20 cellular contexts compared by ENCODE assay signal in the genomic region with DNA sequence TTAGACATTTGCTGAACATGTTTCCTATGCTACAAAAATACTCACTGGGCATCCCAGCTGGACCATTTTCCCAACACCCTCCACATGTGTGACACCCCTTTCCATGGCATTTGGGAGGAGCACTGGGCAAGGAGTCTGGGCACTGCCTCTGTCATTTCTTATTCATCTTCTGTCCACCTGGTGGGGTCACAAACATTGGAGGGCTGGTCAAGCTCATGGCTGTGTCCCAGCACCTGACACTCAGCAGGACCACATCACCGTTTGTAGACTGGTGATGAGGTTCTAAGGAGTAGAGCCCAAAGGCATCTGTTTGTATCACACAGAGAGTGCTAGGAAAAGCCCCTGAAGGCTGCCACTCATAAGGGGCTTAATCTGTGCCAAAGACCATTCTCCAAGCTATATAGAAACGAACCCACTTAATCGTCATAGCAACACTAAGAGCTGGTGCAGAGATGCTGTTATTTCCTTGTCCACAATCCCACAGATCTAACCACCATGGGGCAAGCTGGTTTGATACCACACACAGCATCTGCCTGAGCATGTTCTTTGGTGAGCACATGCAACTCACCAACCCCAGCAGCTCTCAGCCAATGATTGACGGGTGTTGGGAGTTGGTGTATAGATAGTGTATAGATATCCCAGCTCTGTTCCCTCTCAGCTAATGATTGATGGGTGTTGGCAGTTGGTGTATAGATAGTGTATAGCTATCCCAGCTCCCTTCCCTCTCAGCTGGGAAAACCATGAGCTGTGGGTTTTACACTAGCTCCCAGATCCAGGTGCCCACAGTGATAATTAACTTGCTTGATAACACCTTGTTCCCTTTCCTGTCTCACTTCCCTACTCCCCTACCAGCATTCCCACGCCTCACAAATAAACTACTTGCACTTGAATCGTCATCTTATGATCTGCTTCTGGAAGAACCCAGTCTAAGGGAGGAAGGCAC.
DNase-seq lines count a peak whose midpoint lies in the region; ATAC-seq lines count a peak whose summit lies in the region.
"Had no signal": no experiment of that assay in that cellular context is flagged by ENCODE, and none has a peak within 500 bp of the region (broad histone marks: within the 10 kb centered on the region; RNA-seq: fewer than 3 reads in every experiment).

No MANE protein-coding gene starts in this region.

- H3K27ac Mint-ChIP-seq in effector memory CD8-positive, alpha-beta T cell, result peak overlapping the region; percentile 0 to 26
- H3K27ac Mint-ChIP-seq in stimulated activated effector memory CD8-positive, alpha-beta T cell treated with anti-CD3 and anti-CD28 coated beads, Interleukin-12 subunit alpha, Interleukin-12 subunit beta, amount 100 ng/mL, for 72 hours, result peak overlapping the region; percentile 26
- H3K27ac Mint-ChIP-seq: CD8-positive, alpha-beta T cell had no signal

- peak; percentile 13 for ATAC-seq in effector memory CD8-positive, alpha-beta T cell (replicated peaks)
- no peak for ATAC-seq in stimulated activated effector memory CD8-positive, alpha-beta T cell treated with anti-CD3 and anti-CD28 coated beads, Interleukin-12 subunit alpha, Interleukin-12 subunit beta, amount 100 ng/mL, for 72 hours
- no peak for ATAC-seq in HG02623 (IDR thresholded peaks at IDR 0.05; ENCODE audit: unreplicated experiment)
- ATAC-seq: CD8-positive, alpha-beta T cell had no signal

- H3K4me1 Mint-ChIP-seq in effector memory CD8-positive, alpha-beta T cell (ENCODE audit: low read depth in 2 of 2), result peaks cover 35 to 45% of the 10 kb centered on the region in 2 donors
- peaks cover 45% of the 10 kb centered on the region for H3K4me1 Mint-ChIP-seq in stimulated activated effector memory CD8-positive, alpha-beta T cell treated with anti-CD3 and anti-CD28 coated beads, Interleukin-12 subunit alpha, Interleukin-12 subunit beta, amount 100 ng/mL, for 72 hours

- no peaks in the 10 kb centered on the region for H3K36me3 Mint-ChIP-seq in effector memory CD8-positive, alpha-beta T cell (ENCODE audit: insufficient read depth)
- peaks cover 8% of the 10 kb centered on the region for H3K36me3 Mint-ChIP-seq in stimulated activated effector memory CD8-positive, alpha-beta T cell treated with anti-CD3 and anti-CD28 coated beads, Interleukin-12 subunit alpha, Interleukin-12 subunit beta, amount 100 ng/mL, for 72 hours
- H3K36me3 Mint-ChIP-seq: CD8-positive, alpha-beta T cell had no signal

- DNase-seq in activated CD8-positive, alpha-beta memory T cell treated with anti-CD3 and anti-CD28 coated beads for 24 hours, result peak; percentile 47
- no peak for DNase-seq in activated CD8-positive, alpha-beta memory T cell treated with anti-CD3 and anti-CD28 coated beads, Interleukin-2, amount 50 U/mL, for 4 hours
- DNase-seq in NCI-H524 (lab: John Stamatoyannopoulos, UW) (peak; percentile 75 to 84), GM03348 (ENCODE audit: low spot score) (no peak)
- no peak for DNase-seq in effector memory CD8-positive, alpha-beta T cell
- no peak for DNase-seq in stimulated activated effector memory CD8-positive, alpha-beta T cell treated with anti-CD3 and anti-CD28 coated beads, Interleukin-12 subunit alpha, Interleukin-12 subunit beta, amount 100 ng/mL, for 72 hours (ENCODE audit: low spot score in 2 of 2)
- no peak for DNase-seq in activated CD4-positive, alpha-beta T cell treated with anti-CD3 and anti-CD28 coated beads for 4 hours
- DNase-seq: activated CD4-positive, CD25-positive, alpha-beta regulatory T cell; activated naive CD4-positive, alpha-beta T cell; anterior cingulate cortex; cerebellar nuclear complex; DMS79; effector CD8-positive, alpha-beta T cell; esophagus squamous epithelium; KG1; NCI-H1092; T1000; thyroid gland had no signal

- H3K27me3 Mint-ChIP-seq in effector memory CD8-positive, alpha-beta T cell, result peaks cover 0 to 17% of the 10 kb centered on the region in 2 donors

- H3K4me3 Mint-ChIP-seq in effector memory CD8-positive, alpha-beta T cell, result no peak overlapping the region
- H3K4me3 Mint-ChIP-seq in stimulated activated effector memory CD8-positive, alpha-beta T cell treated with anti-CD3 and anti-CD28 coated beads, Interleukin-12 subunit alpha, Interleukin-12 subunit beta, amount 100 ng/mL, for 72 hours, result no peak overlapping the region
- H3K4me3 Mint-ChIP-seq: CD8-positive, alpha-beta T cell had no signal

- no peaks in the 10 kb centered on the region for H3K9me3 Mint-ChIP-seq in effector memory CD8-positive, alpha-beta T cell
- no peaks in the 10 kb centered on the region for H3K9me3 Mint-ChIP-seq in stimulated activated effector memory CD8-positive, alpha-beta T cell treated with anti-CD3 and anti-CD28 coated beads, Interleukin-12 subunit alpha, Interleukin-12 subunit beta, amount 100 ng/mL, for 72 hours

Comparison
In these comparisons a context has a peak if more than half of its experiments do, and no peak if none do; other contexts are left out.
1. DNase-seq: peak in activated CD8-positive, alpha-beta memory T cell treated with anti-CD3 and anti-CD28 coated beads for 24 hours (single experiment) and NCI-H524 (2 of 2); none in activated CD8-positive, alpha-beta memory T cell treated with anti-CD3 and anti-CD28 coated beads, Interleukin-2, amount 50 U/mL, for 4 hours (single experiment), effector memory CD8-positive, alpha-beta T cell (0 of 3), stimulated activated effector memory CD8-positive, alpha-beta T cell treated with anti-CD3 and anti-CD28 coated beads, Interleukin-12 subunit alpha, Interleukin-12 subunit beta, amount 100 ng/mL, for 72 hours (0 of 2), activated CD4-positive, alpha-beta T cell treated with anti-CD3 and anti-CD28 coated beads for 4 hours (0 of 2) and GM03348 (single experiment).